8 cellular contexts compared by ENCODE assay signal in genomic region chr3:51706788-51707731, GRCh38. TPM values are rescaled to one million over a fixed set of nuclear protein-coding genes. Genes with fewer than 3 reads are reported as not detected.
DNase-seq lines count a peak whose midpoint lies in the region; ATAC-seq and TF ChIP-seq lines count a peak whose summit lies in the region.

GRM2 (plus strand) TSS chr3:51707068; CDS start chr3:51708984, 1,916 bp downstream.

- H3K27me3 Mint-ChIP-seq in activated CD8-positive, alpha-beta memory T cell treated with anti-CD3 and anti-CD28 coated beads, Interleukin-2, amount 10 ng/mL, durations not matched to agents 7 days and 5 days = peaks cover 8% of the 10 kb centered on the region

- H3K27ac ChIP-seq in Peyer's patch (no peak within 1 kb of the TSS), smooth muscle cell (ENCODE audit: low read depth) (no peak within 1 kb of the TSS)

- peak; percentile 43 for ATAC-seq in activated CD8-positive, alpha-beta memory T cell treated with anti-CD3 and anti-CD28 coated beads, Interleukin-2, amount 10 ng/mL, durations not matched to agents 7 days and 5 days
- ATAC-seq in HG03432 (IDR thresholded peaks at IDR 0.05; ENCODE audit: unreplicated experiment) = no peak

- no peak within 1 kb of the TSS for H3K9ac ChIP-seq in smooth muscle cell (ENCODE audit: low read depth)

- peaks cover 3% of the 10 kb centered on the region for H3K4me1 Mint-ChIP-seq in activated CD8-positive, alpha-beta memory T cell treated with anti-CD3 and anti-CD28 coated beads, Interleukin-2, amount 10 ng/mL, durations not matched to agents 7 days and 5 days

- peaks cover 53% of the 10 kb centered on the region for H4K20me1 ChIP-seq in smooth muscle cell (ENCODE audit: low read depth)

- H3K9me3 Mint-ChIP-seq in activated CD8-positive, alpha-beta memory T cell treated with anti-CD3 and anti-CD28 coated beads, Interleukin-2, amount 10 ng/mL, durations not matched to agents 7 days and 5 days (ENCODE audit: low read depth) = no peaks in the 10 kb centered on the region

- H3K4me3 Mint-ChIP-seq in activated CD8-positive, alpha-beta memory T cell treated with anti-CD3 and anti-CD28 coated beads, Interleukin-2, amount 10 ng/mL, durations not matched to agents 7 days and 5 days = no peak within 1 kb of the TSS

- 2% methylated on average over 46 of the region's 69 CpGs for WGBS in smooth muscle cell (ENCODE audit: low lambda C conversion rate)

- peaks cover 0 to 9% (median 0%) of the 10 kb centered on the region in 4 donors for H3K4me1 ChIP-seq in Peyer's patch
- peaks cover 15% of the 10 kb centered on the region for H3K4me1 ChIP-seq in smooth muscle cell (ENCODE audit: low read depth)

- TF ChIP-seq POLR2A in Peyer's patch (IDR thresholded peaks at IDR 0.05) = no peak

- peak within 1 kb of the TSS; percentile 94 for H3K4me2 ChIP-seq in smooth muscle cell

- no peak within 1 kb of the TSS for H2AFZ ChIP-seq in smooth muscle cell (ENCODE audit: low read depth)

- DNase-seq in activated CD8-positive, alpha-beta memory T cell treated with anti-CD3 and anti-CD28 coated beads, Interleukin-2, amount 10 ng/mL, durations not matched to agents 7 days and 5 days = no peak
- DNase-seq in activated CD8-positive, alpha-beta memory T cell treated with anti-CD3 and anti-CD28 coated beads, Interleukin-2, amount 50 U/mL, for 48 hours = no peak
- DNase-seq in Peyer's patch (peak in 2 of 3 donors; percentile 56 to 73), choroid plexus epithelial cell (ENCODE audit: low read depth) (peak; percentile 89), inferior parietal cortex (ENCODE audit: extremely low spot score) (peak; percentile 41), smooth muscle cell (lab: John Stamatoyannopoulos, UW; ENCODE audit: unreplicated experiment) (peak; percentile 59), NOMO-1 treated with DMSO at 0.1 percent for 48 hours (lab: John Stamatoyannopoulos, UW; ENCODE audit: unreplicated experiment) (no peak)

- H3K79me2 ChIP-seq in smooth muscle cell (ENCODE audit: low read depth) = no peaks in the 10 kb centered on the region

- no peaks in the 10 kb centered on the region for H3F3A ChIP-seq in smooth muscle cell (ENCODE audit: low read depth)

- H3K4me3 ChIP-seq in Peyer's patch (peak within 1 kb of the TSS in 2 of 4 donors; percentile 14 to 39), choroid plexus epithelial cell (ENCODE audit: low read depth, low read length) (peak within 1 kb of the TSS; percentile 50), smooth muscle cell (peak within 1 kb of the TSS; percentile 44)

- H3K9me3 ChIP-seq in Peyer's patch = no peaks in the 10 kb centered on the region
- H3K9me3 ChIP-seq in smooth muscle cell (replicated peaks; ENCODE audit: low read depth) = no peaks in the 10 kb centered on the region

- no peaks in the 10 kb centered on the region for H3K27me3 ChIP-seq in Peyer's patch
- H3K27me3 ChIP-seq in smooth muscle cell (ENCODE audit: low read depth) = peaks cover 22% of the 10 kb centered on the region

- CTCF ChIA-PET in activated CD8-positive, alpha-beta memory T cell treated with anti-CD3 and anti-CD28 coated beads, Interleukin-2, amount 10 ng/mL, durations not matched to agents 7 days and 5 days (lab: Charles Lee) = interaction anchor here (0.9 kb wide), 1 partner anchor 12 kb away, joined by 6 read pairs; no protein-coding TSS in a partner anchor

- H3K36me3 ChIP-seq in Peyer's patch = peaks cover 0 to 24% (median 0%) of the 10 kb centered on the region in 3 donors
- no peaks in the 10 kb centered on the region for H3K36me3 ChIP-seq in smooth muscle cell (ENCODE audit: low read depth)

- TF ChIP-seq CTCF in Peyer's patch (IDR thresholded peaks at IDR 0.05) (no peak), choroid plexus epithelial cell (conservative IDR thresholded peaks at IDR 0.05; ENCODE audit: low read depth, low read length) (no peak), smooth muscle cell (IDR thresholded peaks at IDR 0.05; ENCODE audit: borderline replicate concordance, insufficient read depth, poor library complexity, severe bottlenecking) (no peak)

- H3K36me3 Mint-ChIP-seq in activated CD8-positive, alpha-beta memory T cell treated with anti-CD3 and anti-CD28 coated beads, Interleukin-2, amount 10 ng/mL, durations not matched to agents 7 days and 5 days = peaks cover 8% of the 10 kb centered on the region

- no peak within 1 kb of the TSS for H3K27ac Mint-ChIP-seq in activated CD8-positive, alpha-beta memory T cell treated with anti-CD3 and anti-CD28 coated beads, Interleukin-2, amount 10 ng/mL, durations not matched to agents 7 days and 5 days

RNA-seq across cellular contexts. Expression of gene GRM2, which starts in this region (rescaled TPM):
- total RNA-seq in activated CD8-positive, alpha-beta memory T cell treated with anti-CD3 and anti-CD28 coated beads, Interleukin-2, amount 10 ng/mL, durations not matched to agents 7 days and 5 days = under 1 TPM; 0.52 to 0.55 TPM
- total RNA-seq in Peyer's patch (1 to 10 TPM in 1 of 4 donors, under 1 TPM in 2, not detected in 1; 0.54 to 2.5 (median 0.57) TPM), smooth muscle cell (0.63 TPM in 1 of 2 replicates, not detected in the other)
- 0.40 and 0.65 TPM in 2 replicates for polyA plus RNA-seq in smooth muscle cell

Comparison
In these comparisons a context has a peak if more than half of its experiments do, and no peak if none do; other contexts are left out.
1. Peak in ATAC-seq in activated CD8-positive, alpha-beta memory T cell treated with anti-CD3 and anti-CD28 coated beads, Interleukin-2, amount 10 ng/mL, durations not matched to agents 7 days and 5 days; RNA of the gene not detected or under 1 TPM.
2. Peak in DNase-seq, H3K4me3 ChIP-seq and H3K4me2 ChIP-seq in smooth muscle cell; RNA of the gene not detected or under 1 TPM.
3. DNase-seq: peak in Peyer's patch (2 of 3), choroid plexus epithelial cell (single experiment) and inferior parietal cortex (single experiment); none in activated CD8-positive, alpha-beta memory T cell treated with anti-CD3 and anti-CD28 coated beads, Interleukin-2, amount 10 ng/mL, durations not matched to agents 7 days and 5 days (single experiment), activated CD8-positive, alpha-beta memory T cell treated with anti-CD3 and anti-CD28 coated beads, Interleukin-2, amount 50 U/mL, for 48 hours (single experiment) and NOMO-1 treated with DMSO at 0.1 percent for 48 hours (single experiment).